ENCODE assay signal across 8 cellular contexts in genomic region chr5:172640822-172641358, GRCh38. TPM values are rescaled to one million over a fixed set of nuclear protein-coding genes. Genes with fewer than 3 reads are reported as not detected.
DNase-seq lines count a peak whose midpoint lies in the region; ATAC-seq and TF ChIP-seq lines count a peak whose summit lies in the region.

NEURL1B (plus strand) TSS chr5:172641263; CDS start chr5:172641407, 144 bp downstream.

- H2AFZ ChIP-seq in GM23248: peak within 1 kb of the TSS; percentile 75

- TF ChIP-seq CTCF in VCaP (conservative IDR thresholded peaks at IDR 0.05): no peak

- peak; percentile 87 for DNase-seq in COLO668 (lab: John Stamatoyannopoulos, UW; ENCODE audit: unreplicated experiment)
- DNase-seq in GM23248: peak; percentile 70
- DNase-seq in NCI-H1694 treated with DMSO at 0.1 percent for 48 hours (lab: John Stamatoyannopoulos, UW): peak; percentile 38
- peak; percentile 67 for DNase-seq in kidney tubule cell (ENCODE audit: low spot score)
- DNase-seq in stimulated activated CD4-positive, alpha-beta T cell treated with anti-CD3 and anti-CD28 coated beads, Interleukin-15, amount 100 ng/mL, for 24 hours: peak; percentile 76

- no peaks in the 10 kb centered on the region for H4K20me1 ChIP-seq in GM23248 (ENCODE audit: insufficient read depth)

- no peaks in the 10 kb centered on the region for H3K79me2 ChIP-seq in GM23248 (ENCODE audit: insufficient read depth)

- WGBS in GM23248 (ENCODE audit: low coverage in 1 of 2, low lambda C conversion rate in 2 of 2, missing lambda C conversion rate in 2 of 2), 2 experiments: 1 to 2% methylated on average over 21 to 54 of the region's 54 CpGs

- H3K27me3 ChIP-seq in GM23248 (replicated peaks; ENCODE audit: insufficient read depth): peaks cover 7% of the 10 kb centered on the region

- H3K27ac ChIP-seq in GM23248 (no peak within 1 kb of the TSS), VCaP (peak within 1 kb of the TSS; percentile 54; the same call in 1 of the 2 replicates), cingulate gyrus (ENCODE audit: low read depth, low read length) (peak within 1 kb of the TSS; percentile 75)

- peak within 1 kb of the TSS; percentile 81 for H3K4me2 ChIP-seq in GM23248 (ENCODE audit: unreplicated experiment)

- peak within 1 kb of the TSS; percentile 74 for H3K4me3 ChIP-seq in GM23248

- H3K4me1 ChIP-seq in GM23248 (ENCODE audit: insufficient read depth): peaks cover 4% of the 10 kb centered on the region; the same call in 1 of the 2 replicates

- in situ Hi-C loops in GM23248 (cut with MboI): no loop called here

- H3K36me3 ChIP-seq in GM23248 (ENCODE audit: low read depth): no peaks in the 10 kb centered on the region

- 0 out of 2 replicates have a peak, but pooled peaks cover 5% of the 10 kb centered on the region for H3F3A ChIP-seq in GM23248 (ENCODE audit: insufficient read depth)

- no peaks in the 10 kb centered on the region for H3K9me3 ChIP-seq in GM23248 (ENCODE audit: low read depth)

- peak within 1 kb of the TSS; percentile 64 for H3K9ac ChIP-seq in GM23248

- H3K9me2 ChIP-seq in GM23248 (ENCODE audit: insufficient read depth): no peaks in the 10 kb centered on the region

- no peak for ATAC-seq in HG03280 (IDR thresholded peaks at IDR 0.05; ENCODE audit: unreplicated experiment)

RNA-seq across cellular contexts. Expression of gene NEURL1B, which starts in this region (rescaled TPM):
- total RNA-seq in GM23248 (2014; rRNA removed; shearing (Covaris generic)): 0.38 and 1.8 TPM in 2 replicates
- 0.13 and 0.16 TPM in 2 replicates for polyA plus RNA-seq in GM23248 (2016; fragmentation: Nextera tagmentation; extraction: Ambion mirVana)
